24 cellular contexts compared by ENCODE assay signal in genomic region chr17:61867033-61867432, GRCh38. TPM values are rescaled to one million over a fixed set of nuclear protein-coding genes. Genes with fewer than 3 reads are reported as not detected.
DNase-seq lines count a peak whose midpoint lies in the region; ATAC-seq, FAIRE-seq and TF ChIP-seq lines count a peak whose summit lies in the region.
"Had no signal": no experiment of that assay in that cellular context is flagged by ENCODE, and none has a peak within 500 bp of the region (broad histone marks: within the 10 kb centered on the region; RNA-seq: fewer than 3 reads in every experiment).

No MANE protein-coding gene starts in this region.

- H3K36me3 Mint-ChIP-seq in MCF 10A (ENCODE audit: insufficient read depth, unreplicated experiment) (peaks cover 49% of the 10 kb centered on the region), neural crest cell (ENCODE audit: low read depth) (no peaks in the 10 kb centered on the region)

- no peak for TF ChIP-seq RAD21 in GM12878 (IDR thresholded peaks at IDR 0.05; ENCODE audit: insufficient read depth, low read depth, low read length)

- H3K9me3 Mint-ChIP-seq in MCF 10A (ENCODE audit: unreplicated experiment) (no peaks in the 10 kb centered on the region), neural crest cell (no peaks in the 10 kb centered on the region)
- H3K9me3 Mint-ChIP-seq: CD14-positive monocyte; CD4-positive, alpha-beta memory T cell had no signal

- CTCF ChIA-PET in MCF 10A (lab: Yijun Ruan, JAX) (interaction anchor here (0.5 to 0.6 kb wide), 2 partner anchors 39 to 221 kb away, joined by 3 read pairs; no protein-coding TSS in a partner anchor), GM12878 (lab: Yijun Ruan, JAX) (interaction anchor here (1.6 kb wide), 1 partner anchor 242 kb away, joined by 7 read pairs; no protein-coding TSS in a partner anchor)

- no peak overlapping the region for H2AFZ ChIP-seq in GM12878 (ENCODE audit: control insufficient read depth, low read depth, low read length)

- H3K4me3 Mint-ChIP-seq in MCF 10A (ENCODE audit: unreplicated experiment): no peak overlapping the region
- H3K4me3 Mint-ChIP-seq in neural crest cell: peak overlapping the region; percentile 3
- H3K4me3 Mint-ChIP-seq: CD14-positive monocyte had no signal

- H3K27ac Mint-ChIP-seq in MCF 10A (ENCODE audit: low read depth, unreplicated experiment): peak overlapping the region; percentile 13
- H3K27ac Mint-ChIP-seq in neural crest cell (ENCODE audit: unreplicated experiment): no peak overlapping the region
- H3K27ac Mint-ChIP-seq: CD14-positive monocyte had no signal

- H3K27ac ChIP-seq in breast epithelium: no peak overlapping the region
- H3K27ac ChIP-seq in GM12878 (ENCODE audit: control insufficient read depth, insufficient read depth): no peak overlapping the region
- H3K27ac ChIP-seq: 22Rv1; BLaER1 treated with 17β-estradiol and CSF1 and Interleukin-3, amounts not matched to agents 10 nM and 100 nM had no signal

- TF ChIP-seq EP300 in GM12878 (IDR thresholded peaks at IDR 0.05; ENCODE audit: borderline replicate concordance in 1 of 2, control insufficient read depth in 1 of 2, low read depth in 2 of 2, low read length in 2 of 2): no peak

- TF ChIP-seq POLR2A in breast epithelium (IDR thresholded peaks at IDR 0.05) (no peak), GM12878 (IDR thresholded peaks at IDR 0.05; ENCODE audit: low read depth, low read length) (no peak)

- H3K27me3 ChIP-seq in breast epithelium (no peaks in the 10 kb centered on the region), GM12878 (replicated peaks in 1 of 2; ENCODE audit: control insufficient read depth in 2 of 2, insufficient read depth in 2 of 2, low read length in 1 of 2) (no peaks in the 10 kb centered on the region)
- H3K27me3 ChIP-seq: BE2C; BLaER1 treated with 17β-estradiol and CSF1 and Interleukin-3, amounts not matched to agents 10 nM and 100 nM had no signal

- H3K9me3 ChIP-seq in breast epithelium (no peaks in the 10 kb centered on the region), GM12878 (replicated peaks; ENCODE audit: control insufficient read depth, insufficient read depth, low read length) (no peaks in the 10 kb centered on the region)
- H3K9me3 ChIP-seq: BE2C; BLaER1 treated with 17β-estradiol and CSF1 and Interleukin-3, amounts not matched to agents 10 nM and 100 nM; HAP-1 had no signal

- BruUV-seq in MCF 10A (replicated peaks; lab: Mats Ljungman, UMichigan) (no TSS peak), GM12878 (replicated peaks; lab: Mats Ljungman, UMichigan) (no TSS peak)

- DNase-seq in MCF 10A (ENCODE audit: unreplicated experiment) (no peak), breast epithelium (ENCODE audit: low spot score in 2 of 2) (no peak), GM12878 (ENCODE audit: low read depth, low spot score) (no peak), neural crest cell (ENCODE audit: low read depth, low spot score) (no peak), NCI-H524 (lab: John Stamatoyannopoulos, UW) (no peak)
- no peak for DNase-seq in activated CD4-positive, alpha-beta T cell treated with anti-CD3 and anti-CD28 coated beads for 4 hours
- DNase-seq: ACHN; AML-193; BE2C; Calu3; CD4-positive, alpha-beta memory T cell; COR-L47; DMS53; DMS79 treated with DMSO at 0.1 percent for 48 hours; GF-D8; GOT3 had no signal

- no peaks in the 10 kb centered on the region for H3K36me3 ChIP-seq in breast epithelium
- H3K36me3 ChIP-seq in GM12878 (ENCODE audit: control insufficient read depth in 2 of 2, insufficient read depth in 2 of 2, low read length in 1 of 2): peaks cover 3 to 10% of the 10 kb centered on the region in 2 experiments

- in situ Hi-C loops in GM12878 (cut with MboI): no loop called here

- no peak overlapping the region for H3K4me2 ChIP-seq in GM12878 (ENCODE audit: control insufficient read depth, insufficient read depth)
- H3K4me2 ChIP-seq: BLaER1 treated with 17β-estradiol and CSF1 and Interleukin-3, amounts not matched to agents 10 nM and 100 nM had no signal

- no peaks in the 10 kb centered on the region for H3K27me3 Mint-ChIP-seq in MCF 10A (ENCODE audit: insufficient read depth, unreplicated experiment)
- H3K27me3 Mint-ChIP-seq in neural crest cell (ENCODE audit: low read depth): no peaks in the 10 kb centered on the region
- H3K27me3 Mint-ChIP-seq: CD4-positive, alpha-beta memory T cell had no signal

- POLR2A ChIA-PET in MCF 10A (lab: Yijun Ruan, JAX): interaction anchor here (0.6 kb wide), 1 partner anchor 23 kb away, joined by 3 read pairs; no protein-coding TSS in a partner anchor
- POLR2A ChIA-PET in GM12878 (lab: Charles Lee): no interaction called here

- intact Hi-C loops in MCF 10A (cut with micrococcal nuclease): loop anchor here (10.0 kb wide), 1 partner anchor 228 kb away; no protein-coding TSS in a partner anchor
- intact Hi-C loops in breast epithelium (cut with DNase I; ENCODE audit: low total_unique reads): no loop called here
- intact Hi-C loops in GM12878 (cut with micrococcal nuclease; ENCODE audit: unreplicated experiment): no loop called here

- RAD21 ChIA-PET in GM12878 (lab: Charles Lee; ENCODE audit: unreplicated experiment): interaction anchor here (1.4 kb wide), 1 partner anchor 242 kb away, joined by 5 read pairs; no protein-coding TSS in a partner anchor

- no peak for FAIRE-seq in GM12878 (lab: Jason Lieb, UNC)
- FAIRE-seq: GM12892, GM19239, H54 had no signal

- H3K4me1 ChIP-seq in breast epithelium (peaks cover 0 to 5% of the 10 kb centered on the region in 2 donors), GM12878 (ENCODE audit: control insufficient read depth, insufficient read depth, low read length) (no peaks in the 10 kb centered on the region)

- no peak overlapping the region for H3K4me3 ChIP-seq in breast epithelium
- H3K4me3 ChIP-seq in GM12878: no peak overlapping the region
- H3K4me3 ChIP-seq: BLaER1 treated with 17β-estradiol and CSF1 and Interleukin-3, amounts not matched to agents 10 nM and 100 nM; HAP-1 had no signal

- ATAC-seq in GM12878 (no peak), GM19023 (IDR thresholded peaks at IDR 0.05; ENCODE audit: unreplicated experiment) (no peak)

- H3K4me1 Mint-ChIP-seq in MCF 10A (ENCODE audit: insufficient read depth, unreplicated experiment) (peaks cover 11% of the 10 kb centered on the region), neural crest cell (peaks cover 20% of the 10 kb centered on the region)

- TF ChIP-seq CTCF in MCF 10A (IDR thresholded peaks at IDR 0.05; ENCODE audit: unreplicated experiment): no peak
- TF ChIP-seq CTCF in breast epithelium (IDR thresholded peaks at IDR 0.05): no peak
- no peak for TF ChIP-seq CTCF in GM12878 (IDR thresholded peaks at IDR 0.05 in 2 of 3, conservative IDR thresholded peaks at IDR 0.05 in 1 of 3; ENCODE audit: control insufficient read depth in 2 of 3, extremely low read depth in 1 of 3, insufficient read depth in 1 of 3, low read depth in 3 of 3, low read length in 3 of 3)
- no peak for TF ChIP-seq CTCF in neural crest cell (conservative IDR thresholded peaks at IDR 0.05)

- no peaks in the 10 kb centered on the region for H4K20me1 ChIP-seq in GM12878 (ENCODE audit: control insufficient read depth, insufficient read depth)
- H4K20me1 ChIP-seq: BLaER1 treated with 17β-estradiol and CSF1 and Interleukin-3, amounts not matched to agents 10 nM and 100 nM had no signal

- H3K9ac ChIP-seq in GM12878 (ENCODE audit: control insufficient read depth, insufficient read depth, low read length): no peak overlapping the region
- H3K9ac ChIP-seq: BLaER1 treated with 17β-estradiol and CSF1 and Interleukin-3, amounts not matched to agents 10 nM and 100 nM had no signal

- H3K79me2 ChIP-seq in GM12878 (ENCODE audit: control insufficient read depth, insufficient read depth, low read length): peaks cover 11% of the 10 kb centered on the region

- SMC1A ChIA-PET in GM12878 (lab: Charles Lee; ENCODE audit: uncharacterized antibody, unreplicated experiment): interaction anchor here (0.6 to 1.9 kb wide), 4 partner anchors 9 to 255 kb away, joined by 3 to 6 read pairs (median 3); no protein-coding TSS in a partner anchor

TF ChIP-seq in GM12878, 131 proteins besides CTCF, POLR2A, EP300 and RAD21 (continues in another document):
- TF ChIP-seq EGR1 (IDR thresholded peaks at IDR 0.05; ENCODE audit: borderline replicate concordance in 1 of 2, low read depth in 2 of 2, low read length in 2 of 2) (no peak), ATF7 (IDR thresholded peaks at IDR 0.05; ENCODE audit: low read depth) (no peak), PML (IDR thresholded peaks at IDR 0.05; ENCODE audit: low read length) (no peak), SMAD5 (IDR thresholded peaks at IDR 0.05; ENCODE audit: low read depth) (no peak), ETV6 (conservative IDR thresholded peaks at IDR 0.05 in 1 of 2, IDR thresholded peaks at IDR 0.05 in 1 of 2; ENCODE audit: borderline replicate concordance in 1 of 2, low read depth in 1 of 2) (0 out of 4 replicates have a peak, but pooled peaks of 1 of the 2 experiments have one; percentile 65), BCL11A (IDR thresholded peaks at IDR 0.05; ENCODE audit: low read depth, low read length) (no peak), HDAC2 (IDR thresholded peaks at IDR 0.05) (no peak), RELA (IDR thresholded peaks at IDR 0.05; ENCODE audit: borderline replicate concordance, partially characterized antibody) (no peak), YY1 (IDR thresholded peaks at IDR 0.05; ENCODE audit: low read depth, low read length) (no peak), SREBF2 (IDR thresholded peaks at IDR 0.05; ENCODE audit: low read length) (no peak), TCF3 (IDR thresholded peaks at IDR 0.05; ENCODE audit: borderline replicate concordance, insufficient read depth, low read depth, low read length) (no peak)

RNA-seq across cellular contexts. Expression of gene BRIP1, which starts 3.7 kb away (rescaled TPM):
- total RNA-seq in MCF 10A (2022) (3.4 and 4.7 TPM in 2 replicates), breast epithelium (1 to 10 TPM in 1 of 3 donors, under 1 TPM in 2; 0.33 to 1.0 (median 0.48) TPM), GM12878 (2014; rRNA removed) (20.0 and 23.1 TPM in 2 replicates), GM12878 (2014; rRNA removed; fragmentation: Illumina TruSeq; extraction: Trizol) (24.2 and 25.6 TPM in 2 replicates), GM12878 (2021) (14.5 and 15.0 TPM in 2 replicates), neural crest cell (29.1 and 31.4 TPM in 2 replicates)
- 65.4 and 73.6 TPM in 2 replicates for total RNA-seq in GM12878 (2013; cell fraction: nucleolus; rRNA removed)
- 2.6 TPM for polyA plus RNA-seq in GM12878 (2011; ENCODE audit: low read depth)
- polyA plus RNA-seq in GM12878 (2011; rRNA removed) (12.3 and 20.7 TPM in 2 replicates), GM12878 (2014; fragmentation: Illumina TruSeq; extraction: Trizol) (18.6 and 22.4 TPM in 2 replicates), GM12878 (2014; fragmentation: Nextera tagmentation; extraction: Ambion mirVana) (1 to 10 TPM; 4.0 to 4.2 TPM), GM12878 (2014; rRNA removed) (8.1 and 8.7 TPM in 2 replicates), GM12878 (2016; fragmentation: Nextera tagmentation; extraction: Ambion mirVana) (10 to 100 TPM; 12.2 to 13.4 TPM)
- polyA plus RNA-seq in GM12878 (2011; cell fraction: cytosol; rRNA removed): 4.4 and 5.3 TPM in 2 replicates
- 9.0 and 11.1 TPM in 2 replicates for polyA plus RNA-seq in GM12878 (2011; cell fraction: nucleus; rRNA removed)
- polyA plus RNA-seq in GM12878 (2012): 4.9 and 6.0 TPM in 2 replicates
- 32.0 and 34.5 TPM in 2 replicates for polyA minus RNA-seq in GM12878 (2011; rRNA and poly(A)+ RNA removed)
- 6.3 and 7.4 TPM in 2 replicates for polyA minus RNA-seq in GM12878 (2011; cell fraction: cytosol; rRNA and poly(A)+ RNA removed)
- 21.9 and 47.4 TPM in 2 replicates for polyA minus RNA-seq in GM12878 (2011; cell fraction: nucleus; rRNA and poly(A)+ RNA removed)
